ENCODE assay signal across 19 cellular contexts in genomic region chr2:202064881-202065230, GRCh38. TPM values are rescaled to one million over a fixed set of nuclear protein-coding genes. Genes with fewer than 3 reads are reported as not detected.
A peak's percentile ranks its signal among the peaks of the same experiment; 100 is the strongest.
DNase-seq lines count a peak whose midpoint lies in the region; ATAC-seq, FAIRE-seq and TF ChIP-seq lines count a peak whose summit lies in the region.
"Had no signal": no experiment of that assay in that cellular context is flagged by ENCODE, and none has a peak within 500 bp of the region (broad histone marks: within the 10 kb centered on the region; RNA-seq: fewer than 3 reads in every experiment).

No MANE protein-coding gene starts in this region.

- TF ChIP-seq CTCF in AG04450 (IDR thresholded peaks at IDR 0.05; ENCODE audit: low read depth, low read length): no peak
- TF ChIP-seq CTCF in H1 (IDR thresholded peaks at IDR 0.05; ENCODE audit: control extremely low read depth in 1 of 3, insufficient read depth in 1 of 3, low read depth in 1 of 3, low read length in 3 of 3): no peak
- TF ChIP-seq CTCF in neural progenitor cell (IDR thresholded peaks at IDR 0.05): no peak

- no peak overlapping the region for H4K5ac ChIP-seq in H1 (ENCODE audit: insufficient read length, low read depth, low read length)

- H3K14ac ChIP-seq in H1 (ENCODE audit: insufficient read length): no peak overlapping the region

- H3K27ac Mint-ChIP-seq in neural progenitor cell: peak overlapping the region; percentile 100
- H3K27ac Mint-ChIP-seq: activated CD8-positive, alpha-beta T cell treated with anti-CD3 and anti-CD28 coated beads, Interleukin-2, amount 10 ng/mL, durations not matched to agents 7 days and 5 days had no signal

- H3K36me3 Mint-ChIP-seq in neural progenitor cell: no peaks in the 10 kb centered on the region

- no peaks in the 10 kb centered on the region for H3K27me3 Mint-ChIP-seq in neural progenitor cell (ENCODE audit: insufficient read depth, low read depth)

- no peak overlapping the region for H3K23ac ChIP-seq in H1 (ENCODE audit: insufficient read length)

- no peaks in the 10 kb centered on the region for H3K79me1 ChIP-seq in H1 (ENCODE audit: low read depth, low read length)

- H4K8ac ChIP-seq in H1 (ENCODE audit: extremely low read depth, insufficient read depth, low read length): no peak overlapping the region

- TF ChIP-seq POLR2A in H1 (IDR thresholded peaks at IDR 0.05; ENCODE audit: control extremely low read depth in 1 of 2, low read depth in 2 of 2, low read length in 2 of 2): no peak

- H3K36me3 ChIP-seq in H1 (ENCODE audit: control insufficient read depth in 2 of 4, insufficient read depth in 4 of 4, low read length in 3 of 4): no peaks in the 10 kb centered on the region
- no peaks in the 10 kb centered on the region for H3K36me3 ChIP-seq in neural progenitor cell
- H3K36me3 ChIP-seq: heart right ventricle had no signal

- H2AFZ ChIP-seq in H1 (ENCODE audit: low read length) (0 out of 2 replicates have a peak overlapping the region, but pooled peaks have one; percentile 15), neural progenitor cell (replicated peaks) (no peak overlapping the region)

- H3K9me3 ChIP-seq in AG04450 (ENCODE audit: control insufficient read depth, insufficient read depth, low read length): no peaks in the 10 kb centered on the region
- H3K9me3 ChIP-seq in H1 (ENCODE audit: insufficient read depth in 2 of 2, low read depth in 1 of 2, low read length in 1 of 2): no peaks in the 10 kb centered on the region
- no peaks in the 10 kb centered on the region for H3K9me3 ChIP-seq in neural progenitor cell (ENCODE audit: low read depth)
- H3K9me3 ChIP-seq: Caco-2, heart right ventricle, mucosa of descending colon had no signal

- no peaks in the 10 kb centered on the region for H4K20me1 ChIP-seq in H1 (replicated peaks in 1 of 2; ENCODE audit: control insufficient read depth in 1 of 2, insufficient read depth in 2 of 2, low read length in 2 of 2)
- no peaks in the 10 kb centered on the region for H4K20me1 ChIP-seq in neural progenitor cell (ENCODE audit: low read depth)

- H3K23me2 ChIP-seq in H1 (ENCODE audit: low read depth, low read length): no peaks in the 10 kb centered on the region

- H3K9ac ChIP-seq in H1 (replicated peaks in 1 of 4; ENCODE audit: extremely low read depth in 1 of 4, low read depth in 3 of 4, low read length in 3 of 4) (no peak overlapping the region), neural progenitor cell (no peak overlapping the region)

- no peak overlapping the region for H2BK15ac ChIP-seq in H1 (ENCODE audit: low read length)

- no peaks in the 10 kb centered on the region for H3K9me3 Mint-ChIP-seq in neural progenitor cell

- CTCF ChIA-PET in AG04450 (lab: Charles Lee): interaction anchor here (0.6 to 0.8 kb wide), 3 partner anchors 29 to 204 kb away, joined by 3 to 4 read pairs (median 3); no protein-coding TSS in a partner anchor
- CTCF ChIA-PET in H1 (lab: Charles Lee; ENCODE audit: partially characterized antibody): interaction anchor here (1.2 to 2.7 kb wide), 9 partner anchors 8 to 236 kb away, joined by 3 to 10 read pairs (median 6); partner anchors contain the start of gene KIAA2012

- no peaks in the 10 kb centered on the region for H3K79me2 ChIP-seq in H1 (ENCODE audit: control insufficient read depth in 1 of 2, insufficient read depth in 2 of 2, low read length in 2 of 2)
- no peaks in the 10 kb centered on the region for H3K79me2 ChIP-seq in neural progenitor cell (ENCODE audit: low read depth)

- TF ChIP-seq RAD21 in H1 (IDR thresholded peaks at IDR 0.05 in 1 of 2, conservative IDR thresholded peaks at IDR 0.05 in 1 of 2; ENCODE audit: low read depth in 2 of 2, low read length in 2 of 2): no peak

- peaks cover 23% of the 10 kb centered on the region for H3F3A ChIP-seq in neural progenitor cell (ENCODE audit: low read depth)

- TF ChIP-seq EP300 in H1 (IDR thresholded peaks at IDR 0.05; ENCODE audit: borderline replicate concordance in 1 of 2, low read depth in 2 of 2, low read length in 2 of 2): no peak

- H3K4me1 Mint-ChIP-seq in neural progenitor cell: peaks cover 63% of the 10 kb centered on the region

- no peak for ATAC-seq in GM19351 (IDR thresholded peaks at IDR 0.05; ENCODE audit: unreplicated experiment)
- ATAC-seq: activated CD8-positive, alpha-beta T cell treated with anti-CD3 and anti-CD28 coated beads, Interleukin-2, amount 10 ng/mL, durations not matched to agents 7 days and 5 days; left lobe of liver had no signal

- H3K27me3 ChIP-seq in AG04450 (ENCODE audit: control insufficient read depth, insufficient read depth, low read length) (no peaks in the 10 kb centered on the region), H1 (replicated peaks in 1 of 4; ENCODE audit: control insufficient read depth in 3 of 4, extremely low read depth in 1 of 4, insufficient read depth in 3 of 4, low read length in 3 of 4) (no peaks in the 10 kb centered on the region), neural progenitor cell (no peaks in the 10 kb centered on the region)

- H2AK5ac ChIP-seq in H1 (ENCODE audit: low read depth, low read length): no peak overlapping the region

- no peak for FAIRE-seq in H1 (lab: Jason Lieb, UNC)
- FAIRE-seq: A204.1 had no signal

- H3K4me3 Mint-ChIP-seq in neural progenitor cell: peak overlapping the region; percentile 78
- H3K4me3 Mint-ChIP-seq: activated CD8-positive, alpha-beta T cell treated with anti-CD3 and anti-CD28 coated beads, Interleukin-2, amount 10 ng/mL, durations not matched to agents 7 days and 5 days had no signal

- no peak overlapping the region for H3K56ac ChIP-seq in H1 (replicated peaks; ENCODE audit: insufficient read length, low read depth, low read length)

- no peak overlapping the region for H2BK120ac ChIP-seq in H1 (replicated peaks; ENCODE audit: low read depth, low read length)

- H2BK5ac ChIP-seq in H1 (ENCODE audit: low read depth, low read length): peak overlapping the region; percentile 19; the same call in 1 of the 2 replicates

- no peak overlapping the region; the same call in 1 of the 2 replicates for H3K18ac ChIP-seq in H1 (ENCODE audit: extremely low read depth, low read length)

- H3K4me1 ChIP-seq in H1 (replicated peaks in 1 of 4; ENCODE audit: control insufficient read depth in 3 of 4, insufficient read depth in 4 of 4, low read length in 3 of 4): peaks cover 0 to 18% (median 14%) of the 10 kb centered on the region in 4 experiments; a peak in 3 of 7 replicates
- peaks cover 16% of the 10 kb centered on the region for H3K4me1 ChIP-seq in neural progenitor cell
- H3K4me1 ChIP-seq: Caco-2 had no signal

- H2BK20ac ChIP-seq in H1 (ENCODE audit: low read length): no peak overlapping the region

- H4K91ac ChIP-seq in H1 (replicated peaks; ENCODE audit: insufficient read length, low read length): no peak overlapping the region

- H3K4me3 ChIP-seq in AG04450 (ENCODE audit: low read depth, low read length) (no peak overlapping the region), H1 (ENCODE audit: extremely low read depth in 1 of 4, insufficient read depth in 2 of 4, low read depth in 3 of 4, low read length in 4 of 4) (no peak overlapping the region), neural progenitor cell (no peak overlapping the region)
- H3K4me3 ChIP-seq: heart right ventricle, mucosa of descending colon had no signal

- H3K4ac ChIP-seq in H1 (replicated peaks; ENCODE audit: insufficient read length, low read depth, low read length): no peak overlapping the region

- no peak for DNase-seq in AG04450 (ENCODE audit: low read depth, low spot score)
- DNase-seq in OCI-M1 (lab: John Stamatoyannopoulos, UW): peak; percentile 20
- no peak for DNase-seq in H1 (ENCODE audit: low read depth in 1 of 2, low spot score in 2 of 2)
- DNase-seq in neural progenitor cell (ENCODE audit: low spot score): no peak
- DNase-seq in DMS53 (lab: John Stamatoyannopoulos, UW): no peak
- no peak for DNase-seq in NCI-H1092 (lab: John Stamatoyannopoulos, UW)
- no peak for DNase-seq in NCI-H187 (lab: John Stamatoyannopoulos, UW)
- DNase-seq: activated CD8-positive, alpha-beta T cell treated with anti-CD3 and anti-CD28 coated beads, Interleukin-2, amount 10 ng/mL, durations not matched to agents 7 days and 5 days; activated gamma-delta T cell treated with Interleukin-2 at 50 U/mL for 16 hours; Caco-2; MM.1S; NCI-H1694 had no signal

- H3K27ac ChIP-seq in AG04450 (ENCODE audit: low read depth, low read length) (peak overlapping the region; percentile 89), H1 (ENCODE audit: low read depth, low read length) (no peak overlapping the region), neural progenitor cell (no peak overlapping the region)
- H3K27ac ChIP-seq: RWPE1 had no signal

- H3K4me2 ChIP-seq in H1 (ENCODE audit: insufficient read depth in 1 of 2, low read depth in 2 of 2, low read length in 2 of 2): peak overlapping the region in 1 of 2 experiments; percentile 64; a peak in 2 of 4 replicates
- H3K4me2 ChIP-seq in neural progenitor cell: peak overlapping the region; percentile 69

- WGBS in H1 (ENCODE audit: extremely low coverage in 1 of 2, insufficient coverage in 1 of 2, insufficient read length in 1 of 2, insufficient replicate concordance in 2 of 2, low coverage in 1 of 2, low lambda C conversion rate in 2 of 2, missing lambda C conversion rate in 1 of 2), 2 experiments: 85% methylated on average over 3 of the region's 3 CpGs; no CpG with 5 or more reads in 1 of the 2 experiments

- peak overlapping the region; percentile 33; the same call in 1 of the 2 replicates for H2BK12ac ChIP-seq in H1 (ENCODE audit: low read depth, low read length)

- POLR2A ChIA-PET in AG04450 (lab: Yijun Ruan, JAX): interaction anchor here (0.9 to 2.0 kb wide), 3 partner anchors 29 to 267 kb away, joined by 3 to 4 read pairs (median 4); no protein-coding TSS in a partner anchor
- POLR2A ChIA-PET in H1 (lab: Charles Lee; ENCODE audit: partially characterized antibody): interaction anchor here (0.8 to 1.3 kb wide), 3 partner anchors 12 to 92 kb away, joined by 3 to 5 read pairs (median 3); no protein-coding TSS in a partner anchor

RNA-seq across cellular contexts. Expression of gene KIAA2012, which starts 8.2 kb away (rescaled TPM):
- polyA plus RNA-seq in AG04450 (2011; rRNA removed): 0.11 and 0.12 TPM in 2 replicates
- not detected in 2 replicates for polyA minus RNA-seq in AG04450 (2011; rRNA and poly(A)+ RNA removed)
- total RNA-seq in H1 (2021; fragmentation: NEBNext Ultra II Directional; extraction: Animal tissue kit (Norgen Biotek cat#: 25700)): not detected in 2 replicates
- polyA plus RNA-seq in H1 (2011; rRNA removed): 0.02 TPM in 1 of 2 replicates, not detected in the other
- polyA plus RNA-seq in H1 (2011; cell fraction: cytosol; rRNA removed): not detected
- not detected for polyA plus RNA-seq in H1 (2011; cell fraction: nucleus; rRNA removed)
- polyA plus RNA-seq in H1 (2012, experiment 1 of 2): not detected in 4 replicates
- not detected for polyA plus RNA-seq in H1 (2012, experiment 2 of 2)
- polyA plus RNA-seq in H1 (2013, experiment 1 of 2): not detected
- not detected for polyA plus RNA-seq in H1 (2013, experiment 2 of 2)
- polyA minus RNA-seq in H1 (2011; rRNA and poly(A)+ RNA removed): not detected in 2 replicates
- not detected for polyA minus RNA-seq in H1 (2011; cell fraction: cytosol; rRNA and poly(A)+ RNA removed)
- polyA minus RNA-seq in H1 (2011; cell fraction: nucleus; rRNA and poly(A)+ RNA removed): not detected
- total RNA-seq in neural progenitor cell (ENCODE audit: low replicate concordance): not detected in 2 replicates
- total RNA-seq: activated CD8-positive, alpha-beta T cell treated with anti-CD3 and anti-CD28 coated beads, Interleukin-2, amount 10 ng/mL, durations not matched to agents 7 days and 5 days; heart right ventricle; right cardiac atrium had no signal
- polyA plus RNA-seq: heart right ventricle, right cardiac atrium had no signal

RNA-seq across cellular contexts. Expression of gene FZD7, which starts 31.2 kb away (rescaled TPM):
- polyA plus RNA-seq in AG04450 (2011; rRNA removed) (40.6 and 42.9 TPM in 2 replicates), H1 (2011; rRNA removed) (176 and 280 TPM in 2 replicates)
- 58.1 and 58.4 TPM in 2 replicates for polyA minus RNA-seq in AG04450 (2011; rRNA and poly(A)+ RNA removed)
- 246 TPM in 2 replicates for total RNA-seq in H1 (2021; fragmentation: NEBNext Ultra II Directional; extraction: Animal tissue kit (Norgen Biotek cat#: 25700))
- polyA plus RNA-seq in H1 (2011; cell fraction: cytosol; rRNA removed): 156 TPM
- 238 TPM for polyA plus RNA-seq in H1 (2011; cell fraction: nucleus; rRNA removed)
- 145 to 162 TPM (median 157 TPM) in 4 replicates for polyA plus RNA-seq in H1 (2012, experiment 1 of 2)
- 136 TPM for polyA plus RNA-seq in H1 (2012, experiment 2 of 2)
- 295 TPM for polyA plus RNA-seq in H1 (2013, experiment 1 of 2)
- polyA plus RNA-seq in H1 (2013, experiment 2 of 2): 302 TPM
- 158 and 159 TPM in 2 replicates for polyA minus RNA-seq in H1 (2011; rRNA and poly(A)+ RNA removed)
- polyA minus RNA-seq in H1 (2011; cell fraction: cytosol; rRNA and poly(A)+ RNA removed): 315 TPM
- polyA minus RNA-seq in H1 (2011; cell fraction: nucleus; rRNA and poly(A)+ RNA removed): 207 TPM
- total RNA-seq in neural progenitor cell (ENCODE audit: low replicate concordance): 79.4 and 106 TPM in 2 replicates
